Comparison of ENCODE assay signal across 25 cellular contexts in genomic region chr2:159246325-159246988, GRCh38.
"Had no signal": no experiment of that assay in that cellular context is flagged by ENCODE, and none has a peak within 500 bp of the region (broad histone marks: within the 10 kb centered on the region; RNA-seq: fewer than 3 reads in every experiment).

No MANE protein-coding gene starts in this region.

- H3K4me3 ChIP-seq: hepatocyte, left ventricle myocardium inferior, lung, neural progenitor cell, ovary, right atrium auricular region, skin epidermis, suprapubic skin, thoracic aorta, tibial artery, uterus had no signal

- H2AFZ ChIP-seq: hepatocyte, neural progenitor cell had no signal

- H3K27ac ChIP-seq: hepatocyte, left ventricle myocardium inferior, neural progenitor cell, neutrophil, ovary, right atrium auricular region, skin epidermis, suprapubic skin, thoracic aorta, tibial artery, uterus had no signal

- H3K27me3 ChIP-seq: hepatocyte, neural progenitor cell, neutrophil, ovary, right atrium auricular region, suprapubic skin, tibial artery, uterus had no signal

- H3K36me3 ChIP-seq: neutrophil, ovary, thoracic aorta, uterus had no signal

- DNase-seq: islet precursor cell; left ventricle myocardium inferior; mesendoderm; naive B cell; natural killer cell; nephron progenitor cell; occipital lobe; ovary; stimulated activated CD4-positive, alpha-beta T cell treated with anti-CD3 and anti-CD28 coated beads, Interleukin-12 subunit alpha, Interleukin-12 subunit beta, amount 100 ng/mL, for 4 hours; stimulated activated CD4-positive, alpha-beta T cell treated with anti-CD3 and anti-CD28 coated beads, Interleukin-15, amount 100 ng/mL, for 24 hours; stimulated activated CD4-positive, alpha-beta T cell treated with anti-CD3 and anti-CD28 coated beads, Interleukin-4, amount 100 ng/mL, for 24 hours; stimulated activated naive CD4-positive, alpha-beta T cell; tibial artery; trophoblast cell; uterus had no signal

- H3K79me2 ChIP-seq: hepatocyte had no signal

- ATAC-seq: natural killer cell; sciatic nerve; stimulated activated effector memory CD8-positive, alpha-beta T cell treated with anti-CD3 and anti-CD28 coated beads, Interleukin-12 subunit alpha, Interleukin-12 subunit beta, amount 100 ng/mL, for 72 hours had no signal

- H3K4me2 ChIP-seq: hepatocyte, neural progenitor cell had no signal

- H3K9me3 ChIP-seq: neutrophil, ovary, thoracic aorta, uterus had no signal

- H3K9ac ChIP-seq: neural progenitor cell had no signal

- H3K4me1 ChIP-seq: neural progenitor cell had no signal
